12 cellular contexts compared by ENCODE assay signal in genomic region chr1:87794788-87795614, GRCh38.
DNase-seq lines count a peak whose midpoint lies in the region; ATAC-seq and TF ChIP-seq lines count a peak whose summit lies in the region.
"Had no signal": no experiment of that assay in that cellular context is flagged by ENCODE, and none has a peak within 500 bp of the region (broad histone marks: within the 10 kb centered on the region; RNA-seq: fewer than 3 reads in every experiment).

No MANE protein-coding gene starts in this region.

- peaks cover 18% of the 10 kb centered on the region for H3K4me1 ChIP-seq in SJSA1 (replicated peaks)

- peak; percentile 91 for DNase-seq in ELR (ENCODE audit: low read depth)
- DNase-seq in SJSA1 (ENCODE audit: low read depth in 1 of 2, low spot score in 2 of 2) = peak; percentile 56 to 58
- DNase-seq in fibroblast of the aortic adventitia (ENCODE audit: low read depth) = peak; percentile 64
- DNase-seq in progenitor cell of endocrine pancreas (ENCODE audit: low spot score, unreplicated experiment) = no peak
- no peak for DNase-seq in RPMI8226
- no peak for DNase-seq in Kasumi-1 (lab: John Stamatoyannopoulos, UW)
- DNase-seq in lower leg skin (ENCODE audit: low spot score in 2 of 2) = no peak
- DNase-seq: MM.1S; stimulated activated CD4-positive, alpha-beta T cell treated with anti-CD3 and anti-CD28 coated beads, Interleukin-4, amount 100 ng/mL, for 1 hour; testis had no signal

- H3K9me3 Mint-ChIP-seq in progenitor cell of endocrine pancreas (ENCODE audit: low read depth) = no peaks in the 10 kb centered on the region
- H3K9me3 Mint-ChIP-seq: natural killer cell treated with Interleukin-12 subunit alpha and Interleukin-12 subunit beta and Interleukin-15 and Interleukin-18, amount 100 ng/mL, for 72 hours had no signal

- 65 to 68% methylated on average over 8 of the region's 8 CpGs for WGBS in lower leg skin, 2 donors

- H3K36me3 Mint-ChIP-seq in progenitor cell of endocrine pancreas (ENCODE audit: insufficient read depth) = no peaks in the 10 kb centered on the region
- H3K36me3 Mint-ChIP-seq: natural killer cell treated with Interleukin-12 subunit alpha and Interleukin-12 subunit beta and Interleukin-15 and Interleukin-18, amount 100 ng/mL, for 72 hours had no signal

- H3K27me3 ChIP-seq in SJSA1 (replicated peaks) = no peaks in the 10 kb centered on the region
- H3K27me3 ChIP-seq: testis had no signal

- no peak overlapping the region for H3K4me3 ChIP-seq in SJSA1
- H3K4me3 ChIP-seq in fibroblast of the aortic adventitia (ENCODE audit: low read depth, low read length) = no peak overlapping the region
- no peak overlapping the region for H3K4me3 ChIP-seq in lower leg skin (ENCODE audit: low read depth, poor library complexity, severe bottlenecking)
- H3K4me3 ChIP-seq: testis had no signal

- H3K9me3 ChIP-seq in SJSA1 (replicated peaks) = no peaks in the 10 kb centered on the region
- H3K9me3 ChIP-seq: testis had no signal

- intact Hi-C loops in lower leg skin (cut with DNase I; ENCODE audit: low total_unique reads) = no loop called here

- H3K27ac Mint-ChIP-seq in progenitor cell of endocrine pancreas = peak overlapping the region; percentile 25
- H3K27ac Mint-ChIP-seq: natural killer cell treated with Interleukin-12 subunit alpha and Interleukin-12 subunit beta and Interleukin-15 and Interleukin-18, amount 100 ng/mL, for 72 hours had no signal

- no peak overlapping the region for H3K4me3 Mint-ChIP-seq in progenitor cell of endocrine pancreas (ENCODE audit: low read depth)
- H3K4me3 Mint-ChIP-seq: natural killer cell treated with Interleukin-12 subunit alpha and Interleukin-12 subunit beta and Interleukin-15 and Interleukin-18, amount 100 ng/mL, for 72 hours had no signal

- no peak for TF ChIP-seq POLR2A in lower leg skin (IDR thresholded peaks at IDR 0.05)

- no peak for TF ChIP-seq CTCF in fibroblast of the aortic adventitia (IDR thresholded peaks at IDR 0.05; ENCODE audit: insufficient read depth, low read length)
- no peak for TF ChIP-seq CTCF in progenitor cell of endocrine pancreas (IDR thresholded peaks at IDR 0.05; ENCODE audit: unreplicated experiment)
- no peak for TF ChIP-seq CTCF in lower leg skin (IDR thresholded peaks at IDR 0.05)

- peak overlapping the region; percentile 34; the same call in 1 of the 2 replicates for H3K27ac ChIP-seq in SJSA1
- H3K27ac ChIP-seq: testis had no signal

- no peaks in the 10 kb centered on the region for H3K36me3 ChIP-seq in SJSA1

- no peaks in the 10 kb centered on the region for H3K27me3 Mint-ChIP-seq in progenitor cell of endocrine pancreas

- ATAC-seq in HG02642 (IDR thresholded peaks at IDR 0.05; ENCODE audit: poor library complexity, unreplicated experiment) = no peak
- ATAC-seq: natural killer cell treated with Interleukin-12 subunit alpha and Interleukin-12 subunit beta and Interleukin-15 and Interleukin-18, amount 100 ng/mL, for 72 hours had no signal

- H3K4me1 Mint-ChIP-seq in progenitor cell of endocrine pancreas (ENCODE audit: low read depth) = peaks cover 41% of the 10 kb centered on the region

Comparison
In these comparisons a context has a peak if more than half of its experiments do, and no peak if none do; other contexts are left out.
1. DNase-seq: peak in ELR (single experiment), SJSA1 (2 of 2) and fibroblast of the aortic adventitia (single experiment); none in progenitor cell of endocrine pancreas (single experiment), RPMI8226 (single experiment), Kasumi-1 (0 of 2) and lower leg skin (0 of 2).